ENCODE assay signal across 13 cellular contexts in the genomic region with DNA sequence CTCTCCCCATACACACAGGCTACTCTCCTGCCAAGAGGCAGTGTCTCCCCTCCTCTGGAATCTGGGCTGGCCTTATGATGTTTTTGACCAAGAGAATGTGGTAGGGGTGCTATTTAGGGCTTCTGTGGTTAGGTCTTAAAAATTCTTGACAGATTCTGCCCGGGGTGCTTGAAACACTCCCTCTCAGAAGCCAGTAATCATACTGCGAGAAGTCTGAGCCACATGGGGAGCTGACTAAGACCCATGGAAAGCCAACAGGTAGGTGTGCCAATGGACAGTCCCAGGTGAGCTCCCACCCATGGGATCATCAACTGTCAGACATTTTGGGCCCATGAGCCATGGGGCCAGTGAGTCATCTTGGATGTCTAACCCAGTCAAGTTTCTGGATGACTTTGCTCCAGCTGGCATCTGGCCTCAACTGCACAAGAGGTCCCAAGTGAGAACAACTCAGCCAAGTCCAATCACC.
DNase-seq lines count a peak whose midpoint lies in the region; ATAC-seq and TF ChIP-seq lines count a peak whose summit lies in the region.
"Had no signal": no experiment of that assay in that cellular context is flagged by ENCODE, and none has a peak within 500 bp of the region (broad histone marks: within the 10 kb centered on the region; RNA-seq: fewer than 3 reads in every experiment).

No MANE protein-coding gene starts in this region.

- H3K9me3 ChIP-seq in uterus: no peaks in the 10 kb centered on the region
- H3K9me3 ChIP-seq: pancreas had no signal

- peak; percentile 64 for ATAC-seq in GM19043 (IDR thresholded peaks at IDR 0.05; ENCODE audit: low read depth, unreplicated experiment)
- peak; percentile 54 for ATAC-seq in HG03139 (IDR thresholded peaks at IDR 0.05; ENCODE audit: unreplicated experiment)
- ATAC-seq: Panc1; pancreas; stimulated activated memory B cell treated with anti-CD40 and anti-IgM and Interleukin-4, amounts not matched to agents 10 μg/mL and 1 μg/mL and 100 μg/mL, for 72 hours had no signal

- TF ChIP-seq POLR2A in uterus (IDR thresholded peaks at IDR 0.05): no peak

- no peaks in the 10 kb centered on the region for H3K4me1 ChIP-seq in uterus
- H3K4me1 ChIP-seq: pancreas had no signal

- no peak overlapping the region for H3K4me3 ChIP-seq in choroid plexus epithelial cell (ENCODE audit: low read depth, low read length)
- no peak overlapping the region for H3K4me3 ChIP-seq in uterus
- H3K4me3 ChIP-seq: pancreas had no signal

- intact Hi-C loops in uterus (cut with DNase I; ENCODE audit: low total_unique reads): no loop called here

- H3K36me3 ChIP-seq in uterus: no peaks in the 10 kb centered on the region
- H3K36me3 ChIP-seq: pancreas had no signal

- H3K27ac ChIP-seq in uterus: no peak overlapping the region
- H3K27ac ChIP-seq: pancreas had no signal

- TF ChIP-seq CTCF in choroid plexus epithelial cell (conservative IDR thresholded peaks at IDR 0.05; ENCODE audit: low read depth, low read length) (no peak), uterus (IDR thresholded peaks at IDR 0.05) (no peak)

- peak; percentile 56 for DNase-seq in AG20443 (ENCODE audit: low spot score)
- DNase-seq in choroid plexus epithelial cell (ENCODE audit: low read depth): peak; percentile 4
- no peak for DNase-seq in uterus
- no peak for DNase-seq in GDM1 (lab: John Stamatoyannopoulos, UW)
- DNase-seq in NCI-H2171 (lab: John Stamatoyannopoulos, UW): no peak
- no peak for DNase-seq in AG08396 (ENCODE audit: low spot score)
- DNase-seq: COR-L47, KBM-7, pancreas had no signal

- no peaks in the 10 kb centered on the region for H3K27me3 ChIP-seq in uterus
- H3K27me3 ChIP-seq: pancreas had no signal

Comparison
In these comparisons a context has a peak if more than half of its experiments do, and no peak if none do; other contexts are left out.
1. DNase-seq: peak in AG20443 (single experiment) and choroid plexus epithelial cell (single experiment); none in uterus (0 of 2), GDM1 (single experiment), NCI-H2171 (single experiment) and AG08396 (single experiment).